ENCODE assay signal across 28 cellular contexts in the genomic region with DNA sequence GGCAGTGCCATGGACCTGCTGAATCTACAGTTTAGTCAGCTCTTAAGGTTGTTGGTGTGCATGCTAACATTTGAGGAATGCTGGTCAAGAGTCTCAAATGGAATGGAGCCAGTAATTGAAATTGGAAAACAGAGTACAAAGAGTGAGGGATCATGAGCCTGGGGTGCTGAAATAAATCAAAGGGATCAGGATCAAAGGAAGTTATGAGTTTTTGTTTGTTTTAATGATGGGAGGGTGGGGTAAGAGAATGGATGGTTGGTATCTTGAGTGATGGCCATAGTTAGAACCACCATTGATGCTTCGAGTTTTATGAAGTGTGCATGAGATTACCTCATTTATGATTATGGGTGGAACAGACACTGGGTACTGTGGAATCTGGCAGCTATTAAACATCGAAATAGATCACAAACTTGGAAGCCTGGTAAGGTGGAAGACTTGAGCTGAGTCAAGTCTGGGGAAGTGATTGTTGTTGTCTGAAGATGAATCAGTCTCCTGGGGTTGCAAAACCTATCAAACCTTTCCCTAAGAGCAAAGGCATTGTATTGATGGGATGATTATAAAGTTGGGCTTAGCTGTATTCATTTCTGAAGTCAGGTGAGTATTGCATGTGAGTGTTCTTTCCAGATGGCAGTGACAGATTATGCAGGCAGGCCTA.
"Had no signal": no experiment of that assay in that cellular context is flagged by ENCODE, and none has a peak within 500 bp of the region (broad histone marks: within the 10 kb centered on the region; RNA-seq: fewer than 3 reads in every experiment).

No MANE protein-coding gene starts in this region.

- H3K9me3 ChIP-seq: colonic mucosa, esophagus muscularis mucosa, left lung, prostate gland, tibial nerve, uterus had no signal

- FAIRE-seq: endothelial cell of umbilical vein, TTC549 had no signal

- H3K4me1 ChIP-seq: colonic mucosa, esophagus muscularis mucosa, prostate gland, uterus had no signal

- H3K36me3 ChIP-seq: colonic mucosa, esophagus muscularis mucosa, left lung, prostate gland, tibial nerve, uterus, WERI-Rb-1 had no signal

- H3K27ac ChIP-seq: colonic mucosa, dorsolateral prefrontal cortex, esophagus muscularis mucosa, hepatocyte, left lung, prostate gland, uterus, WERI-Rb-1 had no signal

- DNase-seq: activated CD4-positive, alpha-beta T cell treated with anti-CD3 and anti-CD28 coated beads, Interleukin-2, amount 10 ng/mL, durations not matched to agents 7 days and 5 days; activated CD4-positive, CD25-positive, alpha-beta regulatory T cell treated with anti-CD3 and anti-CD28 coated beads, Interleukin-2, amount 50 U/mL, for 72 hours; activated CD8-positive, alpha-beta memory T cell treated with anti-CD3 and anti-CD28 coated beads, Interleukin-2, amount 10 ng/mL, durations not matched to agents 7 days and 5 days; activated CD8-positive, alpha-beta T cell treated with anti-CD3 and anti-CD28 coated beads for 36 hours; activated gamma-delta T cell; activated naive CD4-positive, alpha-beta T cell treated with anti-CD3 and anti-CD28 coated beads, Interleukin-2, amount 50 U/mL, for 16 hours; activated naive CD8-positive, alpha-beta T cell treated with anti-CD3 and anti-CD28 coated beads, Interleukin-2, amount 50 U/mL, for 24 hours; colonic mucosa; dorsolateral prefrontal cortex; effector memory CD8-positive, alpha-beta T cell; glutamatergic neuron; immature natural killer cell; left lung; naive thymus-derived CD4-positive, alpha-beta T cell; right cardiac atrium; stimulated activated CD4-positive, alpha-beta T cell treated with anti-CD3 and anti-CD28 coated beads, Interleukin-12 subunit alpha, Interleukin-12 subunit beta, amount 100 ng/mL, for 4 hours; stimulated activated naive CD8-positive, alpha-beta T cell treated with anti-CD3 and anti-CD28 coated beads, Interleukin-15, amount 100 ng/mL, for 72 hours; T-helper 1 cell; uterus; WERI-Rb-1 had no signal

- H3K27me3 ChIP-seq: colonic mucosa, dorsolateral prefrontal cortex, esophagus muscularis mucosa, hepatocyte, left lung, tibial nerve, uterus had no signal

- ATAC-seq: activated CD8-positive, alpha-beta memory T cell treated with anti-CD3 and anti-CD28 coated beads, Interleukin-2, amount 10 ng/mL, durations not matched to agents 7 days and 5 days; activated CD8-positive, alpha-beta T cell treated with anti-CD3 and anti-CD28 coated beads for 36 hours; activated naive CD8-positive, alpha-beta T cell treated with anti-CD3 and anti-CD28 coated beads, Interleukin-2, amount 50 U/mL, for 24 hours; effector memory CD8-positive, alpha-beta T cell; left lung; naive thymus-derived CD4-positive, alpha-beta T cell; right cardiac atrium; stimulated activated effector memory CD8-positive, alpha-beta T cell treated with anti-CD3 and anti-CD28 coated beads, Interleukin-12 subunit alpha, Interleukin-12 subunit beta, amount 100 ng/mL, for 72 hours; stimulated activated naive CD8-positive, alpha-beta T cell treated with anti-CD3 and anti-CD28 coated beads, Interleukin-15, amount 100 ng/mL, for 72 hours had no signal

- H3K4me3 ChIP-seq: colonic mucosa, dorsolateral prefrontal cortex, esophagus muscularis mucosa, hepatocyte, left lung, lung, prostate gland, tibial nerve, uterus had no signal
